ENCODE assay signal across 25 cellular contexts in genomic region chr6:147179809-147180208, GRCh38.
"Had no signal": no experiment of that assay in that cellular context is flagged by ENCODE, and none has a peak within 500 bp of the region (broad histone marks: within the 10 kb centered on the region; RNA-seq: fewer than 3 reads in every experiment).

No MANE protein-coding gene starts in this region.

- H3K9me3 ChIP-seq: colonic mucosa had no signal

- H3K4me1 ChIP-seq: colonic mucosa had no signal

- H3K27ac ChIP-seq: colonic mucosa had no signal

- H3K36me3 ChIP-seq: colonic mucosa had no signal

- DNase-seq: activated CD4-positive, alpha-beta memory T cell treated with anti-CD3 and anti-CD28 coated beads, Interleukin-2, amount 10 ng/mL, durations not matched to agents 7 days and 5 days; activated CD4-positive, alpha-beta T cell treated with anti-CD3 and anti-CD28 coated beads for 1 hour; activated CD4-positive, alpha-beta T cell treated with anti-CD3 and anti-CD28 coated beads for 4 hours; activated CD4-positive, alpha-beta T cell treated with anti-CD3 and anti-CD28 coated beads, Interleukin-2, amount 10 ng/mL, durations not matched to agents 7 days and 5 days; activated CD4-positive, alpha-beta T cell treated with anti-CD3 and anti-CD28 coated beads, Interleukin-2, amount 50 U/mL, for 4 hours; activated CD8-positive, alpha-beta memory T cell treated with anti-CD3 and anti-CD28 coated beads, Interleukin-2, amount 50 U/mL, for 48 hours; activated effector memory CD4-positive, alpha-beta T cell treated with Interleukin-2 at 50 U/mL for 16 hours; activated gamma-delta T cell treated with Interleukin-2 at 50 U/mL for 16 hours; activated naive CD4-positive, alpha-beta T cell treated with anti-CD3 and anti-CD28 coated beads, Interleukin-2, amount 50 U/mL, for 16 hours; activated naive CD4-positive, alpha-beta T cell treated with Interleukin-2 at 50 U/mL for 16 hours; activated T-cell treated with anti-CD3 and anti-CD28 coated beads for 4 hours; activated T-cell treated with anti-CD3 and anti-CD28 coated beads, Interleukin-2, amount 50 U/mL, for 24 hours; amniotic stem cell; anterior cingulate cortex; caudate nucleus; colonic mucosa; effector CD8-positive, alpha-beta T cell; foreskin fibroblast; head of caudate nucleus; hippocampal formation; T-helper 17 cell; T1000 had no signal

- H3K27me3 ChIP-seq: colonic mucosa had no signal

- ATAC-seq: activated T-helper 17 cell treated with anti-CD3 and anti-CD28 coated beads, Interleukin-2, amount 50 U/mL, for 72 hours; esophagus mucosa; T-helper 17 cell; WTC11 had no signal

- H3K4me3 ChIP-seq: colonic mucosa had no signal
